8 cellular contexts compared by ENCODE assay signal in genomic region chr7:25093268-25093802, GRCh38. TPM values are rescaled to one million over a fixed set of nuclear protein-coding genes. Genes with fewer than 3 reads are reported as not detected.
DNase-seq lines count a peak whose midpoint lies in the region; TF ChIP-seq lines count a peak whose summit lies in the region.

No MANE protein-coding gene starts in this region.

- no peak overlapping the region for H3K56ac ChIP-seq in H9 (ENCODE audit: insufficient read length, low read depth, low read length)

- no peak overlapping the region for H3K9ac ChIP-seq in H9 (ENCODE audit: extremely low read depth, insufficient read length, low read length)

- no peak overlapping the region for H3K23ac ChIP-seq in H9 (ENCODE audit: insufficient read length, low read depth, low read length)

- peak; percentile 83 for TF ChIP-seq CTCF in H9 (conservative IDR thresholded peaks at IDR 0.05)

- no peaks in the 10 kb centered on the region for H3K79me1 ChIP-seq in H9 (ENCODE audit: insufficient read depth, low read depth, low read length, poor library complexity, severe bottlenecking)

- no peak overlapping the region for H3K27ac Mint-ChIP-seq in H9

- no peak overlapping the region for H2AFZ ChIP-seq in H9 (ENCODE audit: low read length)

- no peaks in the 10 kb centered on the region for H3K79me2 ChIP-seq in H9 (ENCODE audit: insufficient read depth, low read length)

- no peak overlapping the region for H3K18ac ChIP-seq in H9 (ENCODE audit: insufficient read length, low read depth, low read length)

- no peak overlapping the region for H2BK15ac ChIP-seq in H9 (ENCODE audit: low read depth, low read length)

- no peak overlapping the region for H4K8ac ChIP-seq in H9 (replicated peaks; ENCODE audit: insufficient read length, low read depth, low read length)

- no peak overlapping the region for H2BK120ac ChIP-seq in H9 (ENCODE audit: low read depth, low read length, poor library complexity, severe bottlenecking)

- no peak overlapping the region for H3K14ac ChIP-seq in H9 (ENCODE audit: insufficient read depth, low read length)

- no peak overlapping the region for H4K91ac ChIP-seq in H9 (ENCODE audit: insufficient read length, low read depth, low read length)

- H2BK20ac ChIP-seq in H9 (ENCODE audit: low read depth, low read length, poor library complexity, severe bottlenecking), result no peak overlapping the region

- H3K36me3 Mint-ChIP-seq in H9 (ENCODE audit: insufficient read depth in 1 of 3, low read depth in 3 of 3), result peaks cover 0 to 16% (median 0%) of the 10 kb centered on the region in 3 experiments; a peak in 2 of 7 replicates

- no peaks in the 10 kb centered on the region for H3K27me3 ChIP-seq in H9 (ENCODE audit: insufficient read depth, low read length)

- H3K27me3 Mint-ChIP-seq in H9 (ENCODE audit: low read depth), result no peaks in the 10 kb centered on the region

- H4K5ac ChIP-seq in H9 (ENCODE audit: insufficient read length, low read depth, low read length), result no peak overlapping the region

- H2BK5ac ChIP-seq in H9 (ENCODE audit: insufficient read length, low read length), result no peak overlapping the region

- no peak overlapping the region for H2BK12ac ChIP-seq in H9 (ENCODE audit: insufficient read length, low read depth, low read length)

- H3K4me3 Mint-ChIP-seq in H9, result no peak overlapping the region

- DNase-seq in GF-D8 (lab: John Stamatoyannopoulos, UW) (peak; percentile 34), H9 (peak; percentile 85), NCI-H1092 (lab: John Stamatoyannopoulos, UW) (peak; percentile 59), T-helper 2 cell (peak; percentile 43 to 75 (median 61)), amniotic epithelial cell (ENCODE audit: low read depth) (peak; percentile 68), hypothalamus (lab: John Stamatoyannopoulos, UW) (peak in 27 of 51 donors; percentile 3 to 51 (median 15)), smooth muscle cell of the brain vasculature (ENCODE audit: low read depth, low spot score) (peak; percentile 21), cerebellar nuclear complex (lab: John Stamatoyannopoulos, UW) (no peak)

- H3K27ac ChIP-seq in H9 (ENCODE audit: insufficient read length, low read depth, low read length), result no peak overlapping the region

- H3K4me1 Mint-ChIP-seq in H9, result peaks cover 4 to 6% of the 10 kb centered on the region in 2 experiments

- no peaks in the 10 kb centered on the region for H4K20me1 ChIP-seq in H9 (ENCODE audit: control insufficient read depth, insufficient read depth, insufficient read length)

- no peaks in the 10 kb centered on the region for H3K23me2 ChIP-seq in H9 (ENCODE audit: insufficient read length, low read depth, low read length, poor library complexity, severe bottlenecking)

- H3K4me1 ChIP-seq in H9 (ENCODE audit: insufficient read depth, low read length), result no peaks in the 10 kb centered on the region

- H3T11ph ChIP-seq in H9 (ENCODE audit: low read length), result no peak overlapping the region

- peaks cover 2 to 13% of the 10 kb centered on the region in 2 experiments; a peak in 2 of 5 replicates for H3K9me3 Mint-ChIP-seq in H9

- no peak overlapping the region for H3K4ac ChIP-seq in H9 (ENCODE audit: low read depth, low read length)

- H2AK5ac ChIP-seq in H9 (ENCODE audit: insufficient read length, low read length), result no peak overlapping the region

- WGBS in H9 (ENCODE audit: extremely low coverage, insufficient read length, low lambda C conversion rate), result no CpG with 5 or more reads among the region's 3 CpGs

- H3K9me3 ChIP-seq in H9 (ENCODE audit: control insufficient read depth, low read depth, low read length), result no peaks in the 10 kb centered on the region

- no peak overlapping the region for H3K4me2 ChIP-seq in H9 (ENCODE audit: insufficient read depth, insufficient read length, low read length)

RNA-seq across cellular contexts. Expression of gene CYCS, which starts 31.7 kb away (rescaled TPM):
- 205 and 209 TPM in 2 replicates for total RNA-seq in H9 (2021)

Comparison
In these comparisons a context has a peak if more than half of its experiments do, and no peak if none do; other contexts are left out.
1. DNase-seq: peak in GF-D8 (single experiment), H9 (single experiment), NCI-H1092 (single experiment), T-helper 2 cell (5 of 5), amniotic epithelial cell (single experiment), hypothalamus (27 of 51) and smooth muscle cell of the brain vasculature (single experiment); none in cerebellar nuclear complex (0 of 2).